1 cellular context compared by ENCODE assay signal in the genomic region with DNA sequence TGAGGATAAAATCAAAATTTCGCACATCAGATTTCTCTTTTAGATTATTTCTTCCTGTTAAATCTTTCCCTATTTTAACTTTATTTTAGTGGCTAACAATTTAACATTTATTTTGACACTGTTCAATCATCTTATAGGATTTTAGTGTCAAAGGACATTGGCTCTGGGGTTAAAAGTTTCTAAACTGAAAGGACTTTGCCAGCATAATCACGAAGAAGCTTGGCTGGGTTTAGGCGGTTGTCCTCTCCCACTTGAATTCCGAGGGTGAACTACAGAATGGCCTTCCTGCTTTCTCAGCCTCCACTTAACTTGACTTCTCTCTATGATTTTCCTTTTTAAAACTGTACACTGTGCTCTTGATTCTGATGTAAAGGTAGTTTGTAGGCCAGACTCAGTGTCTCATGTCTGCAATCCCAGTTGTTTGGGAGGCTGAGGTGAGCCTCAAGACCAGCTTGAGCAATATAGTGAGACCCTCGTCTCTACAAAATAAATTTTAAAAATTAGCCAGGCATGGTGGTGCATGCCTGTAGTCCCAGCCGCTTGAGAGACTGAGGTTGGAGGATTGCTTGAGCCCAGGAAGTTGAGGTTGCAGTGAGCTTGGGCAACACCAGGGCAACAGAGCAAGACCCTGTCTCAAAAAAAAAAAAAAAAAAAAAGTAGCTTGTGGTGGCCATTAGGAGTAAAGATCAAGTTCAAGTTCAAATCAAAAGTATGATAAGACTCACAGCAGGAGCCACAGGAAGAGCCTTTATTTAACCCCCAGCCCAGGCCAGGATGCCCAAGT.
TF ChIP-seq lines count a peak whose summit lies in the region.

No MANE protein-coding gene starts in this region.

TF ChIP-seq in WTC11, 78 proteins besides CTCF, POLR2A, EP300 and RAD21:
- TF ChIP-seq, protein P1, sequence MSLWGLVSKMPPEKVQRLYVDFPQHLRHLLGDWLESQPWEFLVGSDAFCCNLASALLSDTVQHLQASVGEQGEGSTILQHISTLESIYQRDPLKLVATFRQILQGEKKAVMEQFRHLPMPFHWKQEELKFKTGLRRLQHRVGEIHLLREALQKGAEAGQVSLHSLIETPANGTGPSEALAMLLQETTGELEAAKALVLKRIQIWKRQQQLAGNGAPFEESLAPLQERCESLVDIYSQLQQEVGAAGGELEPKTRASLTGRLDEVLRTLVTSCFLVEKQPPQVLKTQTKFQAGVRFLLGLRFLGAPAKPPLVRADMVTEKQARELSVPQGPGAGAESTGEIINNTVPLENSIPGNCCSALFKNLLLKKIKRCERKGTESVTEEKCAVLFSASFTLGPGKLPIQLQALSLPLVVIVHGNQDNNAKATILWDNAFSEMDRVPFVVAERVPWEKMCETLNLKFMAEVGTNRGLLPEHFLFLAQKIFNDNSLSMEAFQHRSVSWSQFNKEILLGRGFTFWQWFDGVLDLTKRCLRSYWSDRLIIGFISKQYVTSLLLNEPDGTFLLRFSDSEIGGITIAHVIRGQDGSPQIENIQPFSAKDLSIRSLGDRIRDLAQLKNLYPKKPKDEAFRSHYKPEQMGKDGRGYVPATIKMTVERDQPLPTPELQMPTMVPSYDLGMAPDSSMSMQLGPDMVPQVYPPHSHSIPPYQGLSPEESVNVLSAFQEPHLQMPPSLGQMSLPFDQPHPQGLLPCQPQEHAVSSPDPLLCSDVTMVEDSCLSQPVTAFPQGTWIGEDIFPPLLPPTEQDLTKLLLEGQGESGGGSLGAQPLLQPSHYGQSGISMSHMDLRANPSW (CRISPR knock-in tag; conservative IDR thresholded peaks at IDR 0.05; ENCODE audit: low read depth): no peak
- TF ChIP-seq NR3C1 (CRISPR knock-in tag; conservative IDR thresholded peaks at IDR 0.05; ENCODE audit: low read depth): no peak
- peak; percentile 18; the same call in 1 of the 2 replicates for TF ChIP-seq ZNF121 (CRISPR knock-in tag; IDR thresholded peaks at IDR 0.05)
- TF ChIP-seq ZNF232 (CRISPR knock-in tag; IDR thresholded peaks at IDR 0.05): no peak
- TF ChIP-seq, protein P2, sequence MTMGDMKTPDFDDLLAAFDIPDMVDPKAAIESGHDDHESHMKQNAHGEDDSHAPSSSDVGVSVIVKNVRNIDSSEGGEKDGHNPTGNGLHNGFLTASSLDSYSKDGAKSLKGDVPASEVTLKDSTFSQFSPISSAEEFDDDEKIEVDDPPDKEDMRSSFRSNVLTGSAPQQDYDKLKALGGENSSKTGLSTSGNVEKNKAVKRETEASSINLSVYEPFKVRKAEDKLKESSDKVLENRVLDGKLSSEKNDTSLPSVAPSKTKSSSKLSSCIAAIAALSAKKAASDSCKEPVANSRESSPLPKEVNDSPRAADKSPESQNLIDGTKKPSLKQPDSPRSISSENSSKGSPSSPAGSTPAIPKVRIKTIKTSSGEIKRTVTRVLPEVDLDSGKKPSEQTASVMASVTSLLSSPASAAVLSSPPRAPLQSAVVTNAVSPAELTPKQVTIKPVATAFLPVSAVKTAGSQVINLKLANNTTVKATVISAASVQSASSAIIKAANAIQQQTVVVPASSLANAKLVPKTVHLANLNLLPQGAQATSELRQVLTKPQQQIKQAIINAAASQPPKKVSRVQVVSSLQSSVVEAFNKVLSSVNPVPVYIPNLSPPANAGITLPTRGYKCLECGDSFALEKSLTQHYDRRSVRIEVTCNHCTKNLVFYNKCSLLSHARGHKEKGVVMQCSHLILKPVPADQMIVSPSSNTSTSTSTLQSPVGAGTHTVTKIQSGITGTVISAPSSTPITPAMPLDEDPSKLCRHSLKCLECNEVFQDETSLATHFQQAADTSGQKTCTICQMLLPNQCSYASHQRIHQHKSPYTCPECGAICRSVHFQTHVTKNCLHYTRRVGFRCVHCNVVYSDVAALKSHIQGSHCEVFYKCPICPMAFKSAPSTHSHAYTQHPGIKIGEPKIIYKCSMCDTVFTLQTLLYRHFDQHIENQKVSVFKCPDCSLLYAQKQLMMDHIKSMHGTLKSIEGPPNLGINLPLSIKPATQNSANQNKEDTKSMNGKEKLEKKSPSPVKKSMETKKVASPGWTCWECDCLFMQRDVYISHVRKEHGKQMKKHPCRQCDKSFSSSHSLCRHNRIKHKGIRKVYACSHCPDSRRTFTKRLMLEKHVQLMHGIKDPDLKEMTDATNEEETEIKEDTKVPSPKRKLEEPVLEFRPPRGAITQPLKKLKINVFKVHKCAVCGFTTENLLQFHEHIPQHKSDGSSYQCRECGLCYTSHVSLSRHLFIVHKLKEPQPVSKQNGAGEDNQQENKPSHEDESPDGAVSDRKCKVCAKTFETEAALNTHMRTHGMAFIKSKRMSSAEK (CRISPR knock-in tag; IDR thresholded peaks at IDR 0.05; ENCODE audit: borderline replicate concordance): no peak
- no peak for TF ChIP-seq FOXJ3 (CRISPR knock-in tag; IDR thresholded peaks at IDR 0.05; ENCODE audit: borderline replicate concordance)
